Comparison of ENCODE assay signal across 8 cellular contexts in the genomic region with DNA sequence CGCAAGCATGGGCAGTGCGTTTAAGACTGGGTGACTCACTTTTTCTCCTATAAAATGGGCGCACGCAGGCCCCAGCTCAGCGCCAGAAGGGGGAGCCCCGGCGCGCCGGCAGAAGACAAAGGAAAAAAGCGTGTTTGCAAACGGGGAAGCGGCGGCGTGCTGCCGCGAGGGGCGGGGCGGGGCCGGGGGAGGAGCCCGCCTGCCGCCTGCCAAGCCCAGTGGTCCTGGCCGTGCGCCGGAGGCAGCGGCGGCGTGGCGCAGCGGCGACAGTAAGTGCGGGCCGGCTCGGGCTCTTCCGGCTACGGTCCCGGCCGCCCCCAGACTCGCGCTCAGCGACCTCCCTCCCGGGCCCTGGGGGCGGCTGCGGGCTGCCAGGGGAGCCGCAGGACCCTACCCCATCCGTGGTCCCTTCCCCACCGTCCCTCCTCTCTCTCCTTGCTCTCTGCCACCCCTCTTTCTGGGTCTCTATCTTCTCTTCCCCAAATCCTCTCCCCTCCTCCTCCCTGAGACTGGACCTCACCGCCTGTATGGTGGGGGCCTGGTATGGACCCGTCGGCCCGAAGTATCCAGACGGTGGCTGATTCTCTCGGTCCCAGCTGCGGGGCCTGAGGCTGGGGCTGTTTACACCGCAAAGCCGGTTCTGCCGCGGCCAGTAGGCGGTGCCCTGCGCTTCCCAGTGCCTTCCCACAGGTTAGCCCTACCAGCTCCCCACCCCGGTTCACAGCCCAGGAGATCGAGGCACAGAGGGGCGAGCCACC. TPM values are rescaled to one million over a fixed set of nuclear protein-coding genes. Genes with fewer than 3 reads are reported as not detected.
A peak's percentile ranks its signal among the peaks of the same experiment; 100 is the strongest.
DNase-seq lines count a peak whose midpoint lies in the region; ATAC-seq and TF ChIP-seq lines count a peak whose summit lies in the region.

A gene (plus strand): TSS at position 218 of the 758 bp plus-strand sequence. CDS start 51 bp downstream, at position 269.

- peaks cover 15% of the 10 kb centered on the region for H3K27me3 Mint-ChIP-seq in osteocyte (ENCODE audit: unreplicated experiment)

- H3K9me3 ChIP-seq in SK-N-MC (ENCODE audit: low read depth, low read length): no peaks in the 10 kb centered on the region
- H3K9me3 ChIP-seq in thoracic aorta: no peaks in the 10 kb centered on the region

- peak; percentile 87 for TF ChIP-seq CTCF in LNCaP clone FGC (IDR thresholded peaks at IDR 0.05; ENCODE audit: control insufficient read depth, extremely low read depth, insufficient read depth)
- TF ChIP-seq CTCF in osteocyte (IDR thresholded peaks at IDR 0.05): peak; percentile 67
- TF ChIP-seq CTCF in thoracic aorta (IDR thresholded peaks at IDR 0.05): peak; percentile 50

- intact Hi-C loops in head of caudate nucleus (cut with DNase I): loop anchor here (2.0 to 10.0 kb wide), 4 partner anchors 58 to 496 kb away; no protein-coding TSS in a partner anchor

- peak within 1 kb of the TSS; percentile 78 for H3K4me3 ChIP-seq in LNCaP clone FGC (ENCODE audit: low read depth, low read length)
- H3K4me3 ChIP-seq in SK-N-MC: peak within 1 kb of the TSS; percentile 81
- peak within 1 kb of the TSS; percentile 84 for H3K4me3 ChIP-seq in thoracic aorta

- H3K27ac ChIP-seq in SK-N-MC: no peak within 1 kb of the TSS
- peak within 1 kb of the TSS; percentile 55 to 81 for H3K27ac ChIP-seq in thoracic aorta

- no peaks in the 10 kb centered on the region for H3K27me3 ChIP-seq in thoracic aorta (replicated peaks; ENCODE audit: insufficient read depth)

- H3K4me1 Mint-ChIP-seq in osteocyte (ENCODE audit: unreplicated experiment): peaks cover 9% of the 10 kb centered on the region

- H3K9ac ChIP-seq in SK-N-MC (ENCODE audit: insufficient read length): no peak within 1 kb of the TSS

- peak within 1 kb of the TSS; percentile 89 for H3K27ac Mint-ChIP-seq in osteocyte (ENCODE audit: unreplicated experiment)

- H3K4me1 ChIP-seq in thoracic aorta (ENCODE audit: control insufficient read depth in 1 of 2, low read depth in 2 of 2): peaks cover 4 to 18% of the 10 kb centered on the region in 2 donors

- H3K9me3 Mint-ChIP-seq in osteocyte (ENCODE audit: unreplicated experiment): no peaks in the 10 kb centered on the region

- ATAC-seq in GM21786 (IDR thresholded peaks at IDR 0.05; ENCODE audit: unreplicated experiment) (peak; percentile 71), thoracic aorta (ENCODE audit: insufficient number of reproducible peaks, low FRiP score, low read depth) (peak; percentile 72)

- DNase-seq in Daoy (ENCODE audit: low read depth): peak; percentile 88
- peak; percentile 53 for DNase-seq in LNCaP clone FGC (ENCODE audit: low read depth)
- no peak for DNase-seq in SK-N-MC (ENCODE audit: low read depth, low spot score)
- peak; percentile 88 for DNase-seq in activated naive CD4-positive, alpha-beta T cell treated with anti-CD3 and anti-CD28 coated beads, Interleukin-2, amount 50 U/mL, for 16 hours
- peak; percentile 71 to 91 (median 83) for DNase-seq in head of caudate nucleus
- DNase-seq in osteocyte (ENCODE audit: extremely low spot score, unreplicated experiment): peak; percentile 89
- no peak for DNase-seq in thoracic aorta (ENCODE audit: low spot score)

- peaks cover 6% of the 10 kb centered on the region for H3K36me3 Mint-ChIP-seq in osteocyte (ENCODE audit: unreplicated experiment)

- H3K36me3 ChIP-seq in SK-N-MC (ENCODE audit: insufficient read depth, low read length): no peaks in the 10 kb centered on the region
- no peaks in the 10 kb centered on the region for H3K36me3 ChIP-seq in thoracic aorta

- peak within 1 kb of the TSS; percentile 97 for H3K4me3 Mint-ChIP-seq in osteocyte (ENCODE audit: unreplicated experiment)

RNA-seq across cellular contexts. Expression of the gene that starts here (rescaled TPM):
- total RNA-seq in Daoy (2014; rRNA removed; shearing (Covaris generic)): 0.63 and 1.3 TPM in 2 replicates
- total RNA-seq in osteocyte (4.1 and 4.4 TPM in 2 replicates), thoracic aorta (1 to 10 TPM; 3.2 to 5.9 TPM)

Comparison
In these comparisons a context has a peak if more than half of its experiments do, and no peak if none do; other contexts are left out.
1. DNase-seq: peak in Daoy (single experiment), LNCaP clone FGC (single experiment), activated naive CD4-positive, alpha-beta T cell treated with anti-CD3 and anti-CD28 coated beads, Interleukin-2, amount 50 U/mL, for 16 hours (single experiment), head of caudate nucleus (42 of 42) and osteocyte (single experiment); none in SK-N-MC (single experiment) and thoracic aorta (single experiment).
2. Peak in every context shown above with its lines, with median percentiles within 50 percentile points of each other: H3K4me3 ChIP-seq and CTCF ChIP-seq.